8 cellular contexts compared by ENCODE assay signal in genomic region chr13:113208424-113209335, GRCh38. TPM values are rescaled to one million over a fixed set of nuclear protein-coding genes. Genes with fewer than 3 reads are reported as not detected.
DNase-seq lines count a peak whose midpoint lies in the region; ATAC-seq and TF ChIP-seq lines count a peak whose summit lies in the region.

PCID2 (minus strand) TSS chr13:113208669; CDS start chr13:113208634, 35 bp downstream.

- no peaks in the 10 kb centered on the region for H3K36me3 Mint-ChIP-seq in IgD-negative memory B cell
- peaks cover 74% of the 10 kb centered on the region for H3K36me3 Mint-ChIP-seq in activated T-cell treated with anti-CD3 and anti-CD28 coated beads, Interleukin-2, amount 50 U/mL, for 24 hours (ENCODE audit: low read depth)

- H3K36me3 ChIP-seq in esophagus (ENCODE audit: control insufficient read depth in 2 of 2, insufficient read depth in 2 of 2, low read length in 1 of 2) (peaks cover 0 to 8% of the 10 kb centered on the region in 2 donors), muscle layer of colon (ENCODE audit: insufficient read depth, low read length) (no peaks in the 10 kb centered on the region)

- peaks cover 41 to 56% (median 46%) of the 10 kb centered on the region in 3 donors for H3K4me1 Mint-ChIP-seq in IgD-negative memory B cell
- peaks cover 41% of the 10 kb centered on the region for H3K4me1 Mint-ChIP-seq in activated T-cell treated with anti-CD3 and anti-CD28 coated beads, Interleukin-2, amount 50 U/mL, for 24 hours (ENCODE audit: low read depth)

- peak within 1 kb of the TSS; percentile 89 to 95 (median 90) for H3K27ac Mint-ChIP-seq in IgD-negative memory B cell
- peak within 1 kb of the TSS; percentile 92 for H3K27ac Mint-ChIP-seq in activated T-cell treated with anti-CD3 and anti-CD28 coated beads, Interleukin-2, amount 50 U/mL, for 24 hours

- H3K9me3 ChIP-seq in esophagus (ENCODE audit: control insufficient read depth in 2 of 2, insufficient read depth in 1 of 2, low read depth in 1 of 2, low read length in 1 of 2) (no peaks in the 10 kb centered on the region), muscle layer of colon (ENCODE audit: low read length) (no peaks in the 10 kb centered on the region)

- peaks cover 1 to 8% of the 10 kb centered on the region in 2 donors for H3K4me1 ChIP-seq in esophagus (ENCODE audit: control insufficient read depth in 2 of 2, insufficient read depth in 2 of 2, low read length in 1 of 2)
- peaks cover 50% of the 10 kb centered on the region for H3K4me1 ChIP-seq in muscle layer of colon (ENCODE audit: insufficient read depth, low read length)

- no peaks in the 10 kb centered on the region for H3K27me3 Mint-ChIP-seq in IgD-negative memory B cell
- H3K27me3 Mint-ChIP-seq in activated T-cell treated with anti-CD3 and anti-CD28 coated beads, Interleukin-2, amount 50 U/mL, for 24 hours: no peaks in the 10 kb centered on the region

- 0 to 1% methylated on average over 82 to 102 of the region's 102 CpGs for whole genome bisulfite sequencing in esophagus, 2 donors

- no peaks in the 10 kb centered on the region for H3K9me3 Mint-ChIP-seq in IgD-negative memory B cell
- no peaks in the 10 kb centered on the region for H3K9me3 Mint-ChIP-seq in activated T-cell treated with anti-CD3 and anti-CD28 coated beads, Interleukin-2, amount 50 U/mL, for 24 hours

- DNase-seq in DMS114 treated with DMSO at 0.1 percent for 48 hours (lab: John Stamatoyannopoulos, UW; ENCODE audit: unreplicated experiment): peak; percentile 41
- DNase-seq in activated T-cell treated with anti-CD3 and anti-CD28 coated beads, Interleukin-2, amount 50 U/mL, for 24 hours: peak; percentile 97
- DNase-seq in stimulated activated CD8-positive, alpha-beta memory T cell treated with anti-CD3 and anti-CD28 coated beads, Interleukin-7, amount 100 ng/mL, for 24 hours (ENCODE audit: low read depth): peak; percentile 77

- H3K4me3 ChIP-seq in esophagus (ENCODE audit: low read depth in 1 of 2, low read length in 2 of 2) (peak within 1 kb of the TSS; percentile 72 to 74), muscle layer of colon (ENCODE audit: low read depth in 1 of 2, low read length in 2 of 2) (peak within 1 kb of the TSS; percentile 70 to 92)

- H3K9ac ChIP-seq in muscle layer of colon (ENCODE audit: low read length): peak within 1 kb of the TSS; percentile 63

- H3K4me3 Mint-ChIP-seq in IgD-negative memory B cell: peak within 1 kb of the TSS; percentile 90 to 96 (median 92)
- H3K4me3 Mint-ChIP-seq in activated T-cell treated with anti-CD3 and anti-CD28 coated beads, Interleukin-2, amount 50 U/mL, for 24 hours: peak within 1 kb of the TSS; percentile 92

- ATAC-seq in GM21528 (IDR thresholded peaks at IDR 0.05; ENCODE audit: low FRiP score, unreplicated experiment): peak; percentile 81

- H3K27ac ChIP-seq in esophagus (ENCODE audit: low read depth in 2 of 2, low read length in 1 of 2) (peak within 1 kb of the TSS; percentile 100), muscle layer of colon (ENCODE audit: low read depth, low read length) (peak within 1 kb of the TSS; percentile 92)

- no peaks in the 10 kb centered on the region for H3K27me3 ChIP-seq in esophagus (ENCODE audit: control insufficient read depth in 1 of 2, insufficient read depth in 2 of 2, low read length in 2 of 2)
- no peaks in the 10 kb centered on the region for H3K27me3 ChIP-seq in muscle layer of colon (ENCODE audit: control insufficient read depth in 1 of 2, insufficient read depth in 2 of 2, low read length in 2 of 2)

TF ChIP-seq in PFSK-1, 5 proteins besides CTCF, POLR2A, EP300 and RAD21:
- TF ChIP-seq SIN3A (IDR thresholded peaks at IDR 0.05; ENCODE audit: borderline replicate concordance, insufficient read depth, low read length) (no peak), POLR2AphosphoS5 (IDR thresholded peaks at IDR 0.05; ENCODE audit: low read depth, low read length) (0 out of 2 replicates have a peak, but pooled peaks have one; percentile 59), TAF1 (IDR thresholded peaks at IDR 0.05; ENCODE audit: borderline replicate concordance, insufficient read depth, low read length) (peak; percentile 83; the same call in 1 of the 2 replicates), FOXP2 (optimal IDR thresholded peaks at IDR 0.05; ENCODE audit: borderline replicate concordance, extremely low read depth, extremely low read length, insufficient read depth) (peak; percentile 62), REST (IDR thresholded peaks at IDR 0.05; ENCODE audit: insufficient read depth in 1 of 2, low read depth in 2 of 2, low read length in 2 of 2) (no peak)

RNA-seq across cellular contexts. Expression of gene PCID2, which starts in this region (rescaled TPM):
- polyA plus RNA-seq in IgD-negative memory B cell: 46.0 TPM
- 22.6 TPM for polyA plus RNA-seq in PFSK-1 (2012; ENCODE audit: insufficient read length, low read depth)
- polyA plus RNA-seq in esophagus: 10 to 100 TPM; 17.8 to 20.7 TPM

Comparison
In these comparisons a context has a peak if more than half of its experiments do, and no peak if none do; other contexts are left out.
1. Peak in every context shown above with its lines: DNase-seq, ATAC-seq, H3K4me3 ChIP-seq and H3K27ac ChIP-seq.
2. DNase-seq: peak in every context shown above with its lines; median percentile 97 in activated T-cell treated with anti-CD3 and anti-CD28 coated beads, Interleukin-2, amount 50 U/mL, for 24 hours; 77 in stimulated activated CD8-positive, alpha-beta memory T cell treated with anti-CD3 and anti-CD28 coated beads, Interleukin-7, amount 100 ng/mL, for 24 hours; 41 in DMS114 treated with DMSO at 0.1 percent for 48 hours.